ENCODE assay signal across 10 cellular contexts in genomic region chr18:9827856-9828793, GRCh38. TPM values are rescaled to one million over a fixed set of nuclear protein-coding genes. Genes with fewer than 3 reads are reported as not detected.
A peak's percentile ranks its signal among the peaks of the same experiment; 100 is the strongest.
DNase-seq lines count a peak whose midpoint lies in the region; ATAC-seq and TF ChIP-seq lines count a peak whose summit lies in the region.
"Had no signal": no experiment of that assay in that cellular context is flagged by ENCODE, and none has a peak within 500 bp of the region (broad histone marks: within the 10 kb centered on the region; RNA-seq: fewer than 3 reads in every experiment).

No MANE protein-coding gene starts in this region.

- H3K36me3 ChIP-seq in tibial artery = no peaks in the 10 kb centered on the region
- H3K36me3 ChIP-seq: BLaER1 had no signal

- CTCF ChIA-PET in WTC11 (lab: Charles Lee) = no interaction called here

- H3K9me3 Mint-ChIP-seq in WTC11 = no peaks in the 10 kb centered on the region

- no peaks in the 10 kb centered on the region for H3K9me3 ChIP-seq in tibial artery
- H3K9me3 ChIP-seq: BLaER1 had no signal

- H3K27me3 ChIP-seq in tibial artery = no peaks in the 10 kb centered on the region
- H3K27me3 ChIP-seq: BLaER1 had no signal

- TF ChIP-seq CTCF in WTC11 (IDR thresholded peaks at IDR 0.05) (no peak), tibial artery (IDR thresholded peaks at IDR 0.05) (no peak)

- H3K27me3 Mint-ChIP-seq in WTC11 (ENCODE audit: low read depth) = no peaks in the 10 kb centered on the region

- no peak overlapping the region for H3K4me3 Mint-ChIP-seq in WTC11

- peaks cover 4% of the 10 kb centered on the region for H3K36me3 Mint-ChIP-seq in WTC11

- peaks cover 0 to 84% (median 59%) of the 10 kb centered on the region in 4 donors for H3K4me1 ChIP-seq in tibial artery
- H3K4me1 ChIP-seq: BLaER1 had no signal

- peak; percentile 33 for DNase-seq in activated CD4-positive, alpha-beta T cell treated with anti-CD3 and anti-CD28 coated beads for 48 hours
- DNase-seq in activated CD4-positive, alpha-beta T cell treated with anti-CD3 and anti-CD28 coated beads, Interleukin-2, amount 50 U/mL, for 1 hour = no peak
- DNase-seq in WTC11 (ENCODE audit: low spot score) (no peak), inferior parietal cortex (ENCODE audit: extremely low spot score) (peak; percentile 53), tibial artery (peak in 1 of 2 donors; percentile 72), D341Med (ENCODE audit: low spot score) (no peak), NCI-H2029 (lab: John Stamatoyannopoulos, UW) (no peak)

- peaks cover 5% of the 10 kb centered on the region for H3K4me1 Mint-ChIP-seq in WTC11

- POLR2A ChIA-PET in WTC11 (lab: Charles Lee) = no interaction called here

- intact Hi-C loops in tibial artery (cut with DNase I; ENCODE audit: low total_unique reads) = no loop called here

- ATAC-seq in WTC11 (no peak), GM21515 (IDR thresholded peaks at IDR 0.05; ENCODE audit: unreplicated experiment) (no peak)

- peak overlapping the region; percentile 36 to 53 for H3K27ac ChIP-seq in tibial artery
- H3K27ac ChIP-seq: BLaER1 had no signal

- H3K4me3 ChIP-seq in tibial artery = no peak overlapping the region
- H3K4me3 ChIP-seq: BLaER1 had no signal

- peak overlapping the region; percentile 1; the same call in 1 of the 2 replicates for H3K27ac Mint-ChIP-seq in WTC11

TF ChIP-seq in WTC11, 78 proteins besides CTCF, POLR2A, EP300 and RAD21:
- no peak for TF ChIP-seq ZNF263 (CRISPR knock-in tag; IDR thresholded peaks at IDR 0.05; ENCODE audit: low read depth)

RNA-seq across cellular contexts. Expression of gene TXNDC2, which starts 57.6 kb away (rescaled TPM):
- 0.09 to 0.26 TPM (median 0.14 TPM) in 3 replicates for total RNA-seq in WTC11 (2021)
- total RNA-seq: T-helper 2 cell treated with Interferon-gamma antibody and Interleukin-4, amounts not matched to agents 100 ng/mL and 5 ng/mL, for 36 hours had no signal

Comparison
In these comparisons a context has a peak if more than half of its experiments do, and no peak if none do; other contexts are left out.
1. DNase-seq: peak in activated CD4-positive, alpha-beta T cell treated with anti-CD3 and anti-CD28 coated beads for 48 hours (single experiment) and inferior parietal cortex (single experiment); none in activated CD4-positive, alpha-beta T cell treated with anti-CD3 and anti-CD28 coated beads, Interleukin-2, amount 50 U/mL, for 1 hour (single experiment), WTC11 (single experiment), D341Med (single experiment) and NCI-H2029 (single experiment).